ENCODE assay signal across 11 cellular contexts in the genomic region with DNA sequence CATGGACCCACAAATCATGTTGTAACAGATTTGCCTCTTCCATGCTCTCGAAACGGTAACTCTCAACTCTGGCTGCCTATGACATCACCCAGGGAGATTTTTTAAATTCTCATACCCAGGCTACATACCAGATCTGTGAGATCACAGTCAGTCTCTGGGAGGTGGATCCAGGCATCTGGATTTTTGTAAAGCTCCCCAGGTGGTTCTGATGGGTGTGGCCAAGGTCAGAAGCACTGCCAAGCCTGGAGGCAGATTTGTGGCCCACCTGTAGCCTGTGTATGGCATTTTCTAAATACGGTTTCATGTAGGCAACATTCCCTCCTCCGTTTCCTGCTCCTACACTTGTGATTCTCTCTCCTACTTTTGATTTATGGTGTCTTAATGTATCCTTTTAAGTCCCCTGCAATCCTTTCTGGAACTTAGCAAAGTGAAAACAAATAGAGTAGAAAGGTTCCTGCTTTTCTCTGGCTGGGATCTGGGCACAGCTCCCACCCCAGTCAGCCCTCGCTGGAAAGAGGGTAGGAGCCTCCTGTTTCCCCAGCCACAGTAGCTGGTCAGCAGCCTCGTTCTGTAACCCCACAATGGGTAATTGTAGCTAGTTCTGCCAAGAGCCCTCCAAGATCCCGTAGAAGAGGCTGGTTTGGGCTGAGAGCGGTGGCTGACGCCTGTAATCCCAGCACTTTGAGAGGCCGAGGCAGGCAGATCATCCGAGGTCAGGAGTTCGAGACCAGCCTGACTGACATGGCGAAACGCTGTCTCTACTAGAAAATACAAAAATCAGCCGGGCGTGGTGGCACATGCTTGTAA.
DNase-seq lines count a peak whose midpoint lies in the region; ATAC-seq, FAIRE-seq and TF ChIP-seq lines count a peak whose summit lies in the region.
"Had no signal": no experiment of that assay in that cellular context is flagged by ENCODE, and none has a peak within 500 bp of the region (broad histone marks: within the 10 kb centered on the region; RNA-seq: fewer than 3 reads in every experiment).

No MANE protein-coding gene starts in this region.

- in situ Hi-C loops in mammary epithelial cell (cut with MboI; ENCODE audit: low sequenced_read_pairs in 2 of 2), result no loop called here
- in situ Hi-C loops in HAP-1 (cut with MboI; ENCODE audit: low sequenced_read_pairs), result no loop called here

- H3K27ac ChIP-seq in A673 (ENCODE audit: low read depth, low read length, poor library complexity, severe bottlenecking), result peak overlapping the region; percentile 55
- H3K27ac ChIP-seq in mammary epithelial cell (ENCODE audit: insufficient read depth, low read depth, low read length), result no peak overlapping the region
- H3K27ac ChIP-seq in lung (ENCODE audit: low read depth in 1 of 2, low read length in 1 of 2), result peak overlapping the region in 1 of 2 donors; percentile 46

- no peaks in the 10 kb centered on the region for H3K79me2 ChIP-seq in mammary epithelial cell (ENCODE audit: insufficient read depth, low read length)

- ATAC-seq in lung (ENCODE audit: insufficient read depth, low FRiP score), result peak; percentile 45

- TF ChIP-seq CTCF in A673 (conservative IDR thresholded peaks at IDR 0.05; ENCODE audit: low read depth, low read length), result no peak
- no peak for TF ChIP-seq CTCF in mammary epithelial cell (conservative IDR thresholded peaks at IDR 0.05 in 1 of 2, IDR thresholded peaks at IDR 0.05 in 1 of 2; ENCODE audit: extremely low read depth in 1 of 2, insufficient read depth in 1 of 2, low read depth in 1 of 2, low read length in 2 of 2)
- TF ChIP-seq CTCF in lung (IDR thresholded peaks at IDR 0.05; ENCODE audit: control extremely low read depth, extremely low read depth), result no peak

- dilution Hi-C loops in mammary epithelial cell (cut with HindIII; ENCODE audit: low sequenced_read_pairs), result no loop called here

- BruUV-seq in A673 (replicated peaks; lab: Mats Ljungman, UMichigan) (no TSS peak), mammary epithelial cell (replicated peaks; lab: Mats Ljungman, UMichigan) (no TSS peak)

- intact Hi-C loops in A673 (cut with micrococcal nuclease; ENCODE audit: unreplicated experiment), result no loop called here
- intact Hi-C loops in mammary epithelial cell (cut with micrococcal nuclease), result loop anchor here (1.0 kb wide), 1 partner anchor 12 kb away; no protein-coding TSS in a partner anchor

- no peaks in the 10 kb centered on the region for H4K20me1 ChIP-seq in mammary epithelial cell (ENCODE audit: insufficient read depth, low read length)

- H3K4me1 ChIP-seq in A673 (ENCODE audit: insufficient read depth, low read length, poor library complexity, severe bottlenecking) (peaks cover 24% of the 10 kb centered on the region), mammary epithelial cell (ENCODE audit: insufficient read depth, low read length) (peaks cover 14% of the 10 kb centered on the region), lung (ENCODE audit: control insufficient read depth in 2 of 2, insufficient read depth in 2 of 2, low read length in 2 of 2) (no peaks in the 10 kb centered on the region), HAP-1 (no peaks in the 10 kb centered on the region)

- no peak overlapping the region for H3K4me3 ChIP-seq in A673 (ENCODE audit: low read depth, low read length, poor library complexity, severe bottlenecking)
- H3K4me3 ChIP-seq in mammary epithelial cell (replicated peaks in 1 of 3; ENCODE audit: insufficient read depth in 1 of 3, low read depth in 2 of 3, low read length in 3 of 3), result no peak overlapping the region
- H3K4me3 ChIP-seq in lung, result no peak overlapping the region
- no peak overlapping the region for H3K4me3 ChIP-seq in HAP-1

- H3K4me2 ChIP-seq in mammary epithelial cell (ENCODE audit: insufficient read depth, low read depth, low read length), result peak overlapping the region; percentile 64

- H3K36me3 ChIP-seq in A673 (ENCODE audit: insufficient read depth, low read length, poor library complexity, severe bottlenecking) (no peaks in the 10 kb centered on the region), mammary epithelial cell (ENCODE audit: insufficient read depth, low read length) (no peaks in the 10 kb centered on the region), lung (ENCODE audit: control insufficient read depth in 2 of 2, insufficient read depth in 2 of 2, low read length in 2 of 2) (peaks cover 0 to 5% of the 10 kb centered on the region in 2 donors), HAP-1 (replicated peaks) (no peaks in the 10 kb centered on the region)

- 53% methylated on average over 13 of the region's 16 CpGs for WGBS in mammary epithelial cell (ENCODE audit: low coverage, missing lambda C conversion rate)
- WGBS in lung, 2 donors, result 68% methylated on average over 16 of the region's 16 CpGs

- no peak overlapping the region for H3K9ac ChIP-seq in mammary epithelial cell (ENCODE audit: insufficient read depth, low read length)

- H3K9me3 ChIP-seq in A673 (ENCODE audit: low read depth, low read length, poor library complexity, severe bottlenecking), result no peaks in the 10 kb centered on the region
- no peaks in the 10 kb centered on the region for H3K9me3 ChIP-seq in mammary epithelial cell (replicated peaks; ENCODE audit: insufficient read depth, low read length)
- H3K9me3 ChIP-seq in lung (ENCODE audit: control insufficient read depth in 2 of 2, insufficient read depth in 1 of 2, low read length in 1 of 2), result peaks cover 0 to 4% of the 10 kb centered on the region in 2 donors
- no peaks in the 10 kb centered on the region for H3K9me3 ChIP-seq in HAP-1

- peak; percentile 73 for DNase-seq in A673 (ENCODE audit: low spot score)
- DNase-seq in HTR-8/SVneo (ENCODE audit: insufficient read length, low spot score), result peak; percentile 88
- DNase-seq in mammary epithelial cell, result peak; percentile 93
- DNase-seq in lung (ENCODE audit: low spot score), result peak; percentile 34
- DNase-seq in HT-29 (ENCODE audit: low spot score), result no peak
- DNase-seq in mesenteric fat pad (ENCODE audit: low spot score), result no peak
- DNase-seq in HuH-7 (ENCODE audit: low spot score), result no peak
- DNase-seq in HAP-1 (ENCODE audit: low spot score in 2 of 2), result no peak
- DNase-seq: DMS153; NCI-H1930; stimulated activated CD4-positive, alpha-beta T cell treated with anti-CD3 and anti-CD28 coated beads, Interleukin-1b, Interleukin-23, amount 100 ng/mL, for 48 hours had no signal

- FAIRE-seq in HTR-8/SVneo (lab: Jason Lieb, UNC), result peak; percentile 95

- H2AFZ ChIP-seq in mammary epithelial cell (ENCODE audit: low read depth, low read length), result peak overlapping the region; percentile 18

- CTCF ChIA-PET in A673 (lab: Charles Lee), result no interaction called here
- CTCF ChIA-PET in mammary epithelial cell (lab: Charles Lee; ENCODE audit: low non-redundant PET), result interaction anchor here (0.6 to 0.7 kb wide), 2 partner anchors 24 to 46 kb away, joined by 3 to 9 read pairs; no protein-coding TSS in a partner anchor

- POLR2A ChIA-PET in A673 (lab: Charles Lee; ENCODE audit: low non-redundant PET), result no interaction called here

- no peaks in the 10 kb centered on the region for H3K27me3 ChIP-seq in A673 (replicated peaks; ENCODE audit: insufficient read depth, low read depth, low read length, poor library complexity)
- no peaks in the 10 kb centered on the region for H3K27me3 ChIP-seq in mammary epithelial cell (ENCODE audit: insufficient read depth, low read length)
- no peaks in the 10 kb centered on the region for H3K27me3 ChIP-seq in lung (ENCODE audit: control insufficient read depth, insufficient read depth)
- no peaks in the 10 kb centered on the region for H3K27me3 ChIP-seq in HAP-1 (ENCODE audit: low read depth)

Comparison
In these comparisons a context has a peak if more than half of its experiments do, and no peak if none do; other contexts are left out.
1. DNase-seq: peak in A673 (single experiment), HTR-8/SVneo (single experiment), mammary epithelial cell (single experiment) and lung (single experiment); none in HT-29 (single experiment), mesenteric fat pad (single experiment), HuH-7 (single experiment) and HAP-1 (0 of 2).